Comparison of ENCODE assay signal across 20 cellular contexts in genomic region chr2:129782618-129782960, GRCh38.
"Had no signal": no experiment of that assay in that cellular context is flagged by ENCODE, and none has a peak within 500 bp of the region (broad histone marks: within the 10 kb centered on the region; RNA-seq: fewer than 3 reads in every experiment).

No MANE protein-coding gene starts in this region.

- H3K36me3 ChIP-seq: left lung, suprapubic skin, transverse colon, upper lobe of right lung, uterus had no signal

- DNase-seq: dermis blood vessel endothelial cell; effector memory CD8-positive, alpha-beta T cell; left cardiac atrium; left lung; mesenchymal stem cell; midbrain; naive thymus-derived CD4-positive, alpha-beta T cell; stimulated activated CD4-positive, alpha-beta T cell treated with anti-CD3 and anti-CD28 coated beads, Interleukin-2, amount 100 ng/mL, for 24 hours; stimulated activated CD4-positive, alpha-beta T cell treated with anti-CD3 and anti-CD28 coated beads, Interleukin-4, amount 100 ng/mL, for 24 hours; transverse colon; uterus had no signal

- H3K4me3 ChIP-seq: coronary artery, left lung, smooth muscle cell, suprapubic skin, transverse colon, upper lobe of right lung, uterus had no signal

- H3K27ac Mint-ChIP-seq: effector memory CD8-positive, alpha-beta T cell; naive thymus-derived CD4-positive, alpha-beta T cell; progenitor cell of endocrine pancreas; stimulated activated memory B cell treated with anti-CD40 and anti-IgM and Interleukin-4, amounts not matched to agents 10 μg/mL and 1 μg/mL and 100 μg/mL, for 72 hours; stimulated activated naive CD8-positive, alpha-beta T cell treated with anti-CD3 and anti-CD28 coated beads, Interleukin-15, Interleukin-2, amounts not matched to agents 100 ng/mL and 50 ng/mL, for 24 hours had no signal

- ATAC-seq: effector memory CD8-positive, alpha-beta T cell; left cardiac atrium; left lung; sciatic nerve; stimulated activated memory B cell treated with anti-CD40 and anti-IgM and Interleukin-4, amounts not matched to agents 10 μg/mL and 1 μg/mL and 100 μg/mL, for 72 hours; upper lobe of right lung had no signal

- H3K9ac ChIP-seq: parathyroid adenoma had no signal

- H3K4me1 ChIP-seq: left lung, parathyroid adenoma, suprapubic skin, transverse colon, upper lobe of right lung, uterus had no signal

- H3K27me3 Mint-ChIP-seq: stimulated activated naive CD8-positive, alpha-beta T cell treated with anti-CD3 and anti-CD28 coated beads, Interleukin-15, Interleukin-2, amounts not matched to agents 100 ng/mL and 50 ng/mL, for 24 hours had no signal

- H3K27ac ChIP-seq: coronary artery, left lung, parathyroid adenoma, suprapubic skin, transverse colon, upper lobe of right lung, uterus had no signal

- H3K36me3 Mint-ChIP-seq: naive thymus-derived CD4-positive, alpha-beta T cell; stimulated activated memory B cell treated with anti-CD40 and anti-IgM and Interleukin-4, amounts not matched to agents 10 μg/mL and 1 μg/mL and 100 μg/mL, for 72 hours had no signal

- H3K4me3 Mint-ChIP-seq: effector memory CD8-positive, alpha-beta T cell; naive thymus-derived CD4-positive, alpha-beta T cell; stimulated activated memory B cell treated with anti-CD40 and anti-IgM and Interleukin-4, amounts not matched to agents 10 μg/mL and 1 μg/mL and 100 μg/mL, for 72 hours; stimulated activated naive CD8-positive, alpha-beta T cell treated with anti-CD3 and anti-CD28 coated beads, Interleukin-15, Interleukin-2, amounts not matched to agents 100 ng/mL and 50 ng/mL, for 24 hours had no signal

- H3K4me1 Mint-ChIP-seq: naive thymus-derived CD4-positive, alpha-beta T cell; stimulated activated memory B cell treated with anti-CD40 and anti-IgM and Interleukin-4, amounts not matched to agents 10 μg/mL and 1 μg/mL and 100 μg/mL, for 72 hours had no signal

- H3K27me3 ChIP-seq: transverse colon, upper lobe of right lung, uterus had no signal

- H3K9me3 Mint-ChIP-seq: effector memory CD8-positive, alpha-beta T cell; naive thymus-derived CD4-positive, alpha-beta T cell; stimulated activated naive CD8-positive, alpha-beta T cell treated with anti-CD3 and anti-CD28 coated beads, Interleukin-15, Interleukin-2, amounts not matched to agents 100 ng/mL and 50 ng/mL, for 24 hours had no signal

- H3K9me3 ChIP-seq: left lung, suprapubic skin, transverse colon, upper lobe of right lung, uterus had no signal
